Comparison of ENCODE assay signal across 22 cellular contexts in the genomic region with DNA sequence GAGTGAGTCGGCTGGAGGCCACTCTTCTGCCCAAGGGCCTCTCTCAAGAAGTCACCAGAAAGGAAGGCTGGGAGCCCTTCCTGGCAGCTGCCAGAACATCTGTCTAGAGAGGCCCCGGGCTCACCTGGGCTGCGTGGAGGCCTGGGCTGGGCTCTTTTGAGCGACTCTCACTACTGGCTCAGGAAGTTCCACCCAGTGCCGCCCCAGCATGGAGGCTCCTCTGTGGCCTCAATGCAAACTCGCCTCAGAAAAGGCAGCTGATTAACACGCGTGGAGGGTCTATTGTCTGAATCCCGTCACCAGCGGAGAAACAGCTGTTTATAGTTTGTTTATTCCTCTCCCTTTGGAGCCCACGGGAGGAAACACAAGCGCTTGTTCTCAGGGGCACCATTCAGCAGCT.
"Had no signal": no experiment of that assay in that cellular context is flagged by ENCODE, and none has a peak within 500 bp of the region (broad histone marks: within the 10 kb centered on the region; RNA-seq: fewer than 3 reads in every experiment).

No MANE protein-coding gene starts in this region.

- H3K36me3 ChIP-seq: esophagus squamous epithelium, left ventricle myocardium inferior, lower lobe of right lung, right lobe of liver, thoracic aorta, transverse colon had no signal

- H3K9me3 Mint-ChIP-seq: natural killer cell; stimulated activated naive CD8-positive, alpha-beta T cell treated with anti-CD3 and anti-CD28 coated beads, Interleukin-15, Interleukin-2, amounts not matched to agents 100 ng/mL and 50 ng/mL, for 24 hours had no signal

- DNase-seq: cortex of kidney; effector memory CD4-positive, alpha-beta T cell; esophagus squamous epithelium; foreskin fibroblast; kidney; left cardiac atrium; left ventricle myocardium inferior; lower lobe of right lung; natural killer cell; psoas muscle; retina; right lobe of liver; stimulated activated CD4-positive, alpha-beta T cell treated with anti-CD3 and anti-CD28 coated beads, Interleukin-15, amount 100 ng/mL, for 24 hours; stimulated activated CD4-positive, alpha-beta T cell treated with anti-CD3 and anti-CD28 coated beads, Interleukin-1b, Interleukin-23, amount 100 ng/mL, for 48 hours; stimulated activated CD4-positive, alpha-beta T cell treated with anti-CD3 and anti-CD28 coated beads, Interleukin-4, amount 100 ng/mL, for 24 hours; transverse colon had no signal

- ATAC-seq: left cardiac atrium; lower lobe of right lung; natural killer cell; psoas muscle; right lobe of liver; stimulated activated memory B cell treated with anti-CD40 and anti-IgM and Interleukin-4, amounts not matched to agents 10 μg/mL and 1 μg/mL and 100 μg/mL, for 72 hours had no signal

- H3K4me3 Mint-ChIP-seq: memory B cell; mesothelial cell of epicardium; natural killer cell; stimulated activated memory B cell treated with anti-CD40 and anti-IgM and Interleukin-4, amounts not matched to agents 10 μg/mL and 1 μg/mL and 100 μg/mL, for 72 hours; stimulated activated naive CD8-positive, alpha-beta T cell treated with anti-CD3 and anti-CD28 coated beads, Interleukin-15, Interleukin-2, amounts not matched to agents 100 ng/mL and 50 ng/mL, for 24 hours had no signal

- H3K4me1 ChIP-seq: psoas muscle, right lobe of liver had no signal

- H3K4me3 ChIP-seq: esophagus squamous epithelium, left ventricle myocardium inferior, lower lobe of right lung, psoas muscle, right lobe of liver, thoracic aorta, transverse colon had no signal

- H3K27ac ChIP-seq: epithelial cell of prostate, esophagus squamous epithelium, left ventricle myocardium inferior, lower lobe of right lung, psoas muscle, right lobe of liver, thoracic aorta, transverse colon had no signal

- H3K27me3 ChIP-seq: esophagus squamous epithelium, right lobe of liver, transverse colon had no signal

- H3K27ac Mint-ChIP-seq: memory B cell; mesothelial cell of epicardium; natural killer cell; stimulated activated memory B cell treated with anti-CD40 and anti-IgM and Interleukin-4, amounts not matched to agents 10 μg/mL and 1 μg/mL and 100 μg/mL, for 72 hours; stimulated activated naive CD8-positive, alpha-beta T cell treated with anti-CD3 and anti-CD28 coated beads, Interleukin-15, Interleukin-2, amounts not matched to agents 100 ng/mL and 50 ng/mL, for 24 hours had no signal

- H3K27me3 Mint-ChIP-seq: memory B cell; stimulated activated memory B cell treated with anti-CD40 and anti-IgM and Interleukin-4, amounts not matched to agents 10 μg/mL and 1 μg/mL and 100 μg/mL, for 72 hours; stimulated activated naive CD8-positive, alpha-beta T cell treated with anti-CD3 and anti-CD28 coated beads, Interleukin-15, Interleukin-2, amounts not matched to agents 100 ng/mL and 50 ng/mL, for 24 hours had no signal

- H3K36me3 Mint-ChIP-seq: natural killer cell had no signal

- FAIRE-seq: kidney had no signal

- H3K9me3 ChIP-seq: esophagus squamous epithelium, left ventricle myocardium inferior, lower lobe of right lung, psoas muscle, right lobe of liver, thoracic aorta, transverse colon had no signal
